Comparison of ENCODE assay signal across 18 cellular contexts in genomic region chr2:44918095-44918775, GRCh38. TPM values are rescaled to one million over a fixed set of nuclear protein-coding genes. Genes with fewer than 3 reads are reported as not detected.
DNase-seq lines count a peak whose midpoint lies in the region; ATAC-seq and TF ChIP-seq lines count a peak whose summit lies in the region.
"Had no signal": no experiment of that assay in that cellular context is flagged by ENCODE, and none has a peak within 500 bp of the region (broad histone marks: within the 10 kb centered on the region; RNA-seq: fewer than 3 reads in every experiment).

No MANE protein-coding gene starts in this region.

- no peak overlapping the region for H3K4me3 Mint-ChIP-seq in naive thymus-derived CD4-positive, alpha-beta T cell
- no peak overlapping the region for H3K4me3 Mint-ChIP-seq in chondrocyte (ENCODE audit: unreplicated experiment)
- H3K4me3 Mint-ChIP-seq: activated CD4-positive, alpha-beta memory T cell treated with anti-CD3 and anti-CD28 coated beads, Interleukin-2, amount 10 ng/mL, durations not matched to agents 7 days and 5 days; activated naive CD4-positive, alpha-beta T cell treated with anti-CD3 and anti-CD28 coated beads for 36 hours; CD14-positive monocyte; central memory CD8-positive, alpha-beta T cell; nephron had no signal

- ATAC-seq in GM18511 (IDR thresholded peaks at IDR 0.05; ENCODE audit: unreplicated experiment) (peak; percentile 50), HG02610 (IDR thresholded peaks at IDR 0.05; ENCODE audit: unreplicated experiment) (peak; percentile 64)
- ATAC-seq in naive thymus-derived CD4-positive, alpha-beta T cell = no peak

- TF ChIP-seq POLR2A in stomach (IDR thresholded peaks at IDR 0.05) = no peak

- POLR2A ChIA-PET in naive thymus-derived CD4-positive, alpha-beta T cell (lab: Charles Lee) = no interaction called here

- intact Hi-C loops in stomach (cut with DNase I; ENCODE audit: low total_unique reads) = no loop called here
- intact Hi-C loops in naive thymus-derived CD4-positive, alpha-beta T cell (cut with micrococcal nuclease) = no loop called here

- CTCF ChIA-PET in naive thymus-derived CD4-positive, alpha-beta T cell (lab: Charles Lee) = no interaction called here

- H3K36me3 Mint-ChIP-seq in naive thymus-derived CD4-positive, alpha-beta T cell = no peaks in the 10 kb centered on the region
- no peaks in the 10 kb centered on the region for H3K36me3 Mint-ChIP-seq in chondrocyte (ENCODE audit: low read depth)
- H3K36me3 Mint-ChIP-seq: CD14-positive monocyte had no signal

- peak; percentile 44 for DNase-seq in RPMI7951 (ENCODE audit: low read depth)
- peak; percentile 89 for DNase-seq in glomerular visceral epithelial cell (ENCODE audit: extremely low spot score)
- no peak for DNase-seq in stomach
- no peak for DNase-seq in naive thymus-derived CD4-positive, alpha-beta T cell
- no peak for DNase-seq in middle frontal gyrus (ENCODE audit: extremely low spot score, low spot score)
- no peak for DNase-seq in chondrocyte (ENCODE audit: low spot score)
- DNase-seq: activated CD4-positive, alpha-beta memory T cell treated with anti-CD3 and anti-CD28 coated beads, Interleukin-2, amount 10 ng/mL, durations not matched to agents 7 days and 5 days; activated naive CD4-positive, alpha-beta T cell treated with anti-CD3 and anti-CD28 coated beads for 36 hours; Kasumi-1; NCI-H2107; T-helper 2 cell had no signal

- 50 to 64% (median 59%) methylated on average over 4 of the region's 4 CpGs for WGBS in stomach, 5 donors

- H3K9me3 ChIP-seq in stomach = no peaks in the 10 kb centered on the region
- no peaks in the 10 kb centered on the region for H3K9me3 ChIP-seq in naive thymus-derived CD4-positive, alpha-beta T cell (ENCODE audit: control insufficient read depth in 2 of 3, low read length in 3 of 3)
- H3K9me3 ChIP-seq: right atrium auricular region had no signal

- H3K27ac ChIP-seq in stomach = no peak overlapping the region
- no peak overlapping the region for H3K27ac ChIP-seq in naive thymus-derived CD4-positive, alpha-beta T cell (ENCODE audit: low read depth, low read length)
- H3K27ac ChIP-seq: right atrium auricular region had no signal

- H3K9me3 Mint-ChIP-seq in naive thymus-derived CD4-positive, alpha-beta T cell = peaks cover 0 to 2% (median 0%) of the 10 kb centered on the region in 11 donors
- H3K9me3 Mint-ChIP-seq in chondrocyte (ENCODE audit: low read depth) = no peaks in the 10 kb centered on the region
- H3K9me3 Mint-ChIP-seq: activated CD4-positive, alpha-beta memory T cell treated with anti-CD3 and anti-CD28 coated beads, Interleukin-2, amount 10 ng/mL, durations not matched to agents 7 days and 5 days; activated naive CD4-positive, alpha-beta T cell treated with anti-CD3 and anti-CD28 coated beads for 36 hours; central memory CD8-positive, alpha-beta T cell had no signal

- no peaks in the 10 kb centered on the region for H3K4me1 Mint-ChIP-seq in naive thymus-derived CD4-positive, alpha-beta T cell
- H3K4me1 Mint-ChIP-seq in chondrocyte (ENCODE audit: low read depth) = no peaks in the 10 kb centered on the region
- H3K4me1 Mint-ChIP-seq: activated CD4-positive, alpha-beta memory T cell treated with anti-CD3 and anti-CD28 coated beads, Interleukin-2, amount 10 ng/mL, durations not matched to agents 7 days and 5 days; CD14-positive monocyte; central memory CD8-positive, alpha-beta T cell; nephron had no signal

- H3K27ac Mint-ChIP-seq in naive thymus-derived CD4-positive, alpha-beta T cell = no peak overlapping the region
- no peak overlapping the region for H3K27ac Mint-ChIP-seq in chondrocyte (ENCODE audit: unreplicated experiment)
- H3K27ac Mint-ChIP-seq: activated CD4-positive, alpha-beta memory T cell treated with anti-CD3 and anti-CD28 coated beads, Interleukin-2, amount 10 ng/mL, durations not matched to agents 7 days and 5 days; activated naive CD4-positive, alpha-beta T cell treated with anti-CD3 and anti-CD28 coated beads for 36 hours; nephron had no signal

- no peaks in the 10 kb centered on the region for H3K4me1 ChIP-seq in stomach
- H3K4me1 ChIP-seq in naive thymus-derived CD4-positive, alpha-beta T cell (ENCODE audit: control insufficient read depth in 2 of 2, insufficient read depth in 2 of 2, low read length in 2 of 2) = no peaks in the 10 kb centered on the region
- H3K4me1 ChIP-seq: right atrium auricular region had no signal

- H3K36me3 ChIP-seq in stomach = no peaks in the 10 kb centered on the region
- no peaks in the 10 kb centered on the region for H3K36me3 ChIP-seq in naive thymus-derived CD4-positive, alpha-beta T cell (ENCODE audit: control insufficient read depth in 2 of 3, insufficient read depth in 3 of 3, low read length in 3 of 3)
- H3K36me3 ChIP-seq: right atrium auricular region had no signal

- H3K27me3 Mint-ChIP-seq in naive thymus-derived CD4-positive, alpha-beta T cell = peaks cover 22 to 58% (median 54%) of the 10 kb centered on the region in 5 donors
- H3K27me3 Mint-ChIP-seq in chondrocyte (ENCODE audit: low read depth) = peaks cover 75% of the 10 kb centered on the region

- TF ChIP-seq CTCF in stomach (IDR thresholded peaks at IDR 0.05) (no peak), chondrocyte (IDR thresholded peaks at IDR 0.05) (no peak)

- TF ChIP-seq EP300 in stomach (IDR thresholded peaks at IDR 0.05) = no peak

- no peak overlapping the region for H3K4me3 ChIP-seq in stomach
- no peak overlapping the region for H3K4me3 ChIP-seq in naive thymus-derived CD4-positive, alpha-beta T cell (ENCODE audit: low read length)
- H3K4me3 ChIP-seq: right atrium auricular region had no signal

- peaks cover 6 to 50% (median 25%) of the 10 kb centered on the region in 3 donors for H3K27me3 ChIP-seq in stomach
- no peaks in the 10 kb centered on the region for H3K27me3 ChIP-seq in naive thymus-derived CD4-positive, alpha-beta T cell (ENCODE audit: control insufficient read depth in 2 of 2, insufficient read depth in 2 of 2, low read length in 2 of 2)
- H3K27me3 ChIP-seq: right atrium auricular region had no signal

RNA-seq across cellular contexts. Expression of gene SIX3, which starts 23.3 kb away (rescaled TPM):
- not detected in 2 replicates for total RNA-seq in RPMI7951 (2014; rRNA removed; shearing (Covaris generic))
- total RNA-seq in stomach (not detected), chondrocyte (not detected in 3 replicates)
- not detected for polyA plus RNA-seq in stomach
- not detected for total RNA-seq in naive thymus-derived CD4-positive, alpha-beta T cell
- polyA plus RNA-seq in naive thymus-derived CD4-positive, alpha-beta T cell = not detected
- total RNA-seq: activated naive CD4-positive, alpha-beta T cell treated with anti-CD3 and anti-CD28 coated beads for 36 hours; lower leg skin; right atrium auricular region had no signal
- polyA plus RNA-seq: CD14-positive monocyte had no signal

Comparison
In these comparisons a context has a peak if more than half of its experiments do, and no peak if none do; other contexts are left out.
1. DNase-seq: peak in RPMI7951 (single experiment) and glomerular visceral epithelial cell (single experiment); none in stomach (single experiment), naive thymus-derived CD4-positive, alpha-beta T cell (0 of 9), middle frontal gyrus (single experiment) and chondrocyte (single experiment).